Comparison of ENCODE assay signal across 12 cellular contexts in the genomic region with DNA sequence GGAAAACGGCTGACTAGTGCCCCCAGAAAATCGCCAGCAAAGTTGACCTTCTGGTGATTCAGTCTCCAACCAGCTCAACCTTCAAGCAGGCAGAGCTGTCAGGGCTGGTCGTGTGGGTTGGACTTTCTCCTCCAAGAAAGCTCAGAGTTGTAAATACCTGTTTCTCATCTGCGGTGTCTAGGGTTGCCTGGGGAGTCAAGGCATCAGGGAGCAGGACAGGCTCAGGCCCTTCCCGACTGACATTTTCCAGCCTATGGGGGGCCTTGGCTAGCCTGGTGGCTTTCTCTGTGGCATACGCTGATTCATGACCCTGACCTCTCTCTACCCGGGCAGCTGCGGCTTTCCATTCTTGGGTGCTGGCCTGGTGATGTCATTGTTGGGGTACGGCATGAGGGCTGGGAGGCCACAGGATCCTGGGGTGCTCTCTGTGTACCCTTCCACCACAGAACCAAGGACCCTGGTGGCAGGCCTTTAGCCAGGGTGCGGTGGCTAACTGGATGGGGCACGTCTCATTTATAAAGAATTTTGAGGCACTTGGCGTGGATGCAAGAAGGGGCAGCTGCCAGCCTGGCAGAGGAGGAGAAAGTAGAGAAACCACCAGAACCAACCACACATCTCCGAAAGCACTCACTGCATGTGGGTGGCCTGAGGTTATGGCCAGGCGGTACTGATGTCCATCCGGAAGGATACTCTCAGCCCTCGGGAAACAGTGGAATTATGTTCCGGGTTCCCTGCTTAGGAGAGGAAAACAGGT.
DNase-seq lines count a peak whose midpoint lies in the region; ATAC-seq, FAIRE-seq and TF ChIP-seq lines count a peak whose summit lies in the region.
"Had no signal": no experiment of that assay in that cellular context is flagged by ENCODE, and none has a peak within 500 bp of the region (broad histone marks: within the 10 kb centered on the region; RNA-seq: fewer than 3 reads in every experiment).

No MANE protein-coding gene starts in this region.

- no peaks in the 10 kb centered on the region for H3K9me3 Mint-ChIP-seq in CD4-positive, alpha-beta memory T cell
- H3K9me3 Mint-ChIP-seq in neural crest cell, result no peaks in the 10 kb centered on the region

- H3K36me3 ChIP-seq in CD4-positive, alpha-beta memory T cell (ENCODE audit: insufficient read depth, low read length), result no peaks in the 10 kb centered on the region
- no peaks in the 10 kb centered on the region for H3K36me3 ChIP-seq in HUES48 (ENCODE audit: control insufficient read depth, insufficient read depth, low read length)
- H3K36me3 ChIP-seq in bronchial epithelial cell (ENCODE audit: control insufficient read depth, insufficient read depth, low read length), result no peaks in the 10 kb centered on the region
- H3K36me3 ChIP-seq in PC-3 (ENCODE audit: low read depth, low read length), result no peaks in the 10 kb centered on the region
- H3K36me3 ChIP-seq: right lobe of liver had no signal

- no peak overlapping the region for H3K9ac ChIP-seq in HUES48 (ENCODE audit: low read depth, low read length)
- no peak overlapping the region for H3K9ac ChIP-seq in PC-3 (ENCODE audit: low read length)

- no peak overlapping the region for H3K27ac ChIP-seq in CD4-positive, alpha-beta memory T cell (ENCODE audit: low read depth, low read length)
- H3K27ac ChIP-seq in HUES48 (ENCODE audit: low read depth, low read length), result peak overlapping the region; percentile 99
- H3K27ac ChIP-seq in PC-3 (ENCODE audit: low read length), result no peak overlapping the region
- H3K27ac ChIP-seq: right lobe of liver had no signal

- no peaks in the 10 kb centered on the region for H3F3A ChIP-seq in PC-3 (ENCODE audit: low read length, unreplicated experiment)

- no peak for DNase-seq in CD4-positive, alpha-beta memory T cell
- DNase-seq in bronchial epithelial cell (ENCODE audit: low read depth) (peak; percentile 70), neural crest cell (ENCODE audit: low read depth, low spot score) (no peak), HEK293T (ENCODE audit: extremely low spot score) (no peak), PC-3 (no peak), hypothalamus (lab: John Stamatoyannopoulos, UW) (no peak)
- DNase-seq: DMS153, kidney glomerular epithelial cell, NCI-H226, right lobe of liver had no signal

- TF ChIP-seq CTCF in bronchial epithelial cell (IDR thresholded peaks at IDR 0.05; ENCODE audit: insufficient read depth, low read length, severe bottlenecking), result no peak
- TF ChIP-seq CTCF in neural crest cell (conservative IDR thresholded peaks at IDR 0.05), result no peak
- TF ChIP-seq CTCF in PC-3 (conservative IDR thresholded peaks at IDR 0.05; ENCODE audit: low read depth, low read length), result no peak

- no TSS peak for BruUV-seq in PC-3 (replicated peaks; lab: Mats Ljungman, UMichigan)

- peaks cover 72% of the 10 kb centered on the region for H3K79me2 ChIP-seq in PC-3 (ENCODE audit: low read length)

- peaks cover 4% of the 10 kb centered on the region; the same call in 1 of the 2 replicates for H4K20me1 ChIP-seq in PC-3 (ENCODE audit: low read length)

- H3K4me2 ChIP-seq in PC-3 (ENCODE audit: low read length), result no peak overlapping the region

- no peaks in the 10 kb centered on the region for H3K27me3 Mint-ChIP-seq in CD4-positive, alpha-beta memory T cell
- no peaks in the 10 kb centered on the region for H3K27me3 Mint-ChIP-seq in neural crest cell (ENCODE audit: low read depth)

- peak overlapping the region; percentile 47 to 98 (median 83) for H3K27ac Mint-ChIP-seq in CD4-positive, alpha-beta memory T cell
- peak overlapping the region; percentile 58 for H3K27ac Mint-ChIP-seq in neural crest cell (ENCODE audit: unreplicated experiment)

- CTCF ChIA-PET in CD4-positive, alpha-beta memory T cell (lab: Charles Lee; ENCODE audit: partially characterized antibody), result no interaction called here
- CTCF ChIA-PET in HEK293T (lab: Yijun Ruan, JAX) (no interaction called here), PC-3 (lab: Charles Lee) (no interaction called here)

- no peaks in the 10 kb centered on the region for H3K9me2 ChIP-seq in PC-3 (replicated peaks; ENCODE audit: low read length)

- H2AFZ ChIP-seq in PC-3 (ENCODE audit: low read length), result no peak overlapping the region

- POLR2A ChIA-PET in CD4-positive, alpha-beta memory T cell (lab: Charles Lee; ENCODE audit: partially characterized antibody), result no interaction called here
- POLR2A ChIA-PET in HEK293T (lab: Yijun Ruan, JAX), result no interaction called here
- POLR2A ChIA-PET in PC-3 (lab: Charles Lee; ENCODE audit: unreplicated experiment), result no interaction called here

- H3K27me3 ChIP-seq in CD4-positive, alpha-beta memory T cell (ENCODE audit: insufficient read depth, low read length), result no peaks in the 10 kb centered on the region
- no peaks in the 10 kb centered on the region for H3K27me3 ChIP-seq in HUES48 (ENCODE audit: control insufficient read depth, insufficient read depth, low read length)
- H3K27me3 ChIP-seq in bronchial epithelial cell (ENCODE audit: control insufficient read depth, insufficient read depth, low read length), result no peaks in the 10 kb centered on the region
- H3K27me3 ChIP-seq in PC-3 (ENCODE audit: low read length), result no peaks in the 10 kb centered on the region
- H3K27me3 ChIP-seq: right lobe of liver had no signal

- peaks cover 43 to 95% (median 80%) of the 10 kb centered on the region in 4 donors for H3K4me1 Mint-ChIP-seq in CD4-positive, alpha-beta memory T cell
- H3K4me1 Mint-ChIP-seq in neural crest cell, result peaks cover 80% of the 10 kb centered on the region

- no peaks in the 10 kb centered on the region for H3K9me3 ChIP-seq in CD4-positive, alpha-beta memory T cell (ENCODE audit: control insufficient read depth in 1 of 2, low read length in 2 of 2)
- H3K9me3 ChIP-seq in HUES48 (ENCODE audit: control insufficient read depth, insufficient read depth, low read length) (no peaks in the 10 kb centered on the region), PC-3 (ENCODE audit: low read length) (no peaks in the 10 kb centered on the region)
- H3K9me3 ChIP-seq: right lobe of liver had no signal

- peak; percentile 36 for FAIRE-seq in bronchial epithelial cell (lab: Jason Lieb, UNC)

- peak overlapping the region in 6 of 8 donors; percentile 9 to 58 (median 24) for H3K4me3 Mint-ChIP-seq in CD4-positive, alpha-beta memory T cell
- H3K4me3 Mint-ChIP-seq in neural crest cell, result peak overlapping the region; percentile 10

- H3K4me1 ChIP-seq in CD4-positive, alpha-beta memory T cell (ENCODE audit: insufficient read depth, low read length), result peaks cover 84% of the 10 kb centered on the region
- H3K4me1 ChIP-seq in HUES48 (ENCODE audit: control insufficient read depth, insufficient read depth, low read length) (peaks cover 68% of the 10 kb centered on the region), PC-3 (ENCODE audit: insufficient read depth, low read length) (peaks cover 14% of the 10 kb centered on the region)

- no peak overlapping the region for H3K4me3 ChIP-seq in CD4-positive, alpha-beta memory T cell (ENCODE audit: low read length in 2 of 2)
- no peak overlapping the region for H3K4me3 ChIP-seq in HUES48 (ENCODE audit: low read depth, low read length)
- no peak overlapping the region for H3K4me3 ChIP-seq in bronchial epithelial cell (ENCODE audit: low read depth, low read length)
- H3K4me3 ChIP-seq in PC-3 (ENCODE audit: low read length), result no peak overlapping the region
- H3K4me3 ChIP-seq: right lobe of liver had no signal

- intact Hi-C loops in CD4-positive, alpha-beta memory T cell (cut with micrococcal nuclease), result no loop called here
- intact Hi-C loops in PC-3 (cut with micrococcal nuclease), result no loop called here

- no peaks in the 10 kb centered on the region for H3K36me3 Mint-ChIP-seq in CD4-positive, alpha-beta memory T cell
- no peaks in the 10 kb centered on the region for H3K36me3 Mint-ChIP-seq in neural crest cell (ENCODE audit: low read depth)

- no peak for ATAC-seq in HG02981 (IDR thresholded peaks at IDR 0.05; ENCODE audit: unreplicated experiment)
- no peak for ATAC-seq in PC-3
- ATAC-seq: right lobe of liver had no signal

TF ChIP-seq in HEK293T, 16 proteins besides CTCF, POLR2A, EP300 and RAD21:
- no peak for TF ChIP-seq CTBP1 (IDR thresholded peaks at IDR 0.05; ENCODE audit: borderline replicate concordance)
- TF ChIP-seq NFRKB (IDR thresholded peaks at IDR 0.05), result no peak
- no peak for TF ChIP-seq LEF1 (IDR thresholded peaks at IDR 0.05; ENCODE audit: borderline replicate concordance)
- no peak for TF ChIP-seq BHLHE40 (IDR thresholded peaks at IDR 0.05; ENCODE audit: borderline replicate concordance)
- no peak for TF ChIP-seq SP1 (IDR thresholded peaks at IDR 0.05)
- TF ChIP-seq ARNT (IDR thresholded peaks at IDR 0.05), result no peak
- TF ChIP-seq ELF4 (IDR thresholded peaks at IDR 0.05), result no peak
- no peak for TF ChIP-seq L3MBTL2 (conservative IDR thresholded peaks at IDR 0.05)
- TF ChIP-seq FOXM1 (IDR thresholded peaks at IDR 0.05; ENCODE audit: borderline replicate concordance), result no peak
- TF ChIP-seq ZNF384 (IDR thresholded peaks at IDR 0.05), result no peak
- TF ChIP-seq, protein P1, sequence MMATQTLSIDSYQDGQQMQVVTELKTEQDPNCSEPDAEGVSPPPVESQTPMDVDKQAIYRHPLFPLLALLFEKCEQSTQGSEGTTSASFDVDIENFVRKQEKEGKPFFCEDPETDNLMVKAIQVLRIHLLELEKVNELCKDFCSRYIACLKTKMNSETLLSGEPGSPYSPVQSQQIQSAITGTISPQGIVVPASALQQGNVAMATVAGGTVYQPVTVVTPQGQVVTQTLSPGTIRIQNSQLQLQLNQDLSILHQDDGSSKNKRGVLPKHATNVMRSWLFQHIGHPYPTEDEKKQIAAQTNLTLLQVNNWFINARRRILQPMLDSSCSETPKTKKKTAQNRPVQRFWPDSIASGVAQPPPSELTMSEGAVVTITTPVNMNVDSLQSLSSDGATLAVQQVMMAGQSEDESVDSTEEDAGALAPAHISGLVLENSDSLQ (IDR thresholded peaks at IDR 0.05), result no peak
- no peak for TF ChIP-seq HDGF (IDR thresholded peaks at IDR 0.05; ENCODE audit: borderline replicate concordance)
- TF ChIP-seq SUZ12 (IDR thresholded peaks at IDR 0.05), result no peak
- no peak for TF ChIP-seq FOXK2 (IDR thresholded peaks at IDR 0.05)
